7 cellular contexts compared by ENCODE assay signal in genomic region chr13:44142911-44143665, GRCh38.
DNase-seq lines count a peak whose midpoint lies in the region; ATAC-seq and FAIRE-seq lines count a peak whose summit lies in the region.

No MANE protein-coding gene starts in this region.

- H3K9me3 Mint-ChIP-seq in T-cell, result no peaks in the 10 kb centered on the region

- ATAC-seq in T-cell (replicated peaks in 1 of 4) (no peak), HG02763 (IDR thresholded peaks at IDR 0.05; ENCODE audit: unreplicated experiment) (no peak), HG02885 (IDR thresholded peaks at IDR 0.05; ENCODE audit: poor library complexity, unreplicated experiment) (no peak)

- H3K9me3 ChIP-seq in small intestine (ENCODE audit: control insufficient read depth, low read depth), result no peaks in the 10 kb centered on the region

- H3K27ac Mint-ChIP-seq in T-cell, result no peak overlapping the region

- H3K27me3 Mint-ChIP-seq in T-cell, result peaks cover 1 to 3% of the 10 kb centered on the region in 2 donors

- POLR2A ChIA-PET in T-cell (lab: Charles Lee), result no interaction called here

- 24 to 56% (median 41%) methylated on average over 4 of the region's 4 CpGs for WGBS in small intestine, 3 donors

- H3K4me1 ChIP-seq in small intestine (ENCODE audit: control insufficient read depth in 2 of 2, insufficient read depth in 1 of 2, low read depth in 1 of 2, low read length in 1 of 2), result peaks cover 4 to 7% of the 10 kb centered on the region in 2 donors

- peaks cover 12 to 24% (median 15%) of the 10 kb centered on the region in 3 donors for H3K4me1 Mint-ChIP-seq in T-cell

- CTCF ChIA-PET in T-cell (lab: Charles Lee), result interaction anchor here in 1 of 2 donors (0.6 kb wide), 1 partner anchor 294 kb away, joined by 4 read pairs; no protein-coding TSS in a partner anchor

- peak overlapping the region in 1 of 2 donors; percentile 92 for H3K27ac ChIP-seq in small intestine (ENCODE audit: low read depth in 1 of 2, low read length in 1 of 2)

- peak overlapping the region; percentile 80 to 92 (median 88) for H3K4me3 Mint-ChIP-seq in T-cell

- no peaks in the 10 kb centered on the region for H3K27me3 ChIP-seq in small intestine (ENCODE audit: control insufficient read depth in 2 of 2, insufficient read depth in 2 of 2, low read length in 2 of 2)

- H3K36me3 ChIP-seq in small intestine (ENCODE audit: control insufficient read depth in 2 of 2, insufficient read depth in 2 of 2, low read length in 2 of 2), result no peaks in the 10 kb centered on the region

- peak overlapping the region in 1 of 2 donors; percentile 70 for H3K4me3 ChIP-seq in small intestine (ENCODE audit: low read depth in 1 of 2, low read length in 2 of 2)

- H3K36me3 Mint-ChIP-seq in T-cell, result no peaks in the 10 kb centered on the region

- DNase-seq in HPDE6-E6E7 (ENCODE audit: extremely low spot score), result peak; percentile 25
- DNase-seq in T-cell, result no peak
- peak; percentile 92 for DNase-seq in glomerular visceral epithelial cell (ENCODE audit: extremely low spot score)
- DNase-seq in small intestine, result peak; percentile 64
- DNase-seq in NCI-H187 treated with DMSO at 0.1 percent for 48 hours (lab: John Stamatoyannopoulos, UW), result no peak

- no peak for FAIRE-seq in small intestine (lab: Jason Lieb, UNC)

Comparison
In these comparisons a context has a peak if more than half of its experiments do, and no peak if none do; other contexts are left out.
1. DNase-seq: peak in HPDE6-E6E7 (single experiment), glomerular visceral epithelial cell (single experiment) and small intestine (single experiment); none in T-cell (0 of 34) and NCI-H187 treated with DMSO at 0.1 percent for 48 hours (single experiment).